ENCODE assay signal across 1 cellular context in genomic region chr1:155140630-155140953, GRCh38.
TF ChIP-seq lines count a peak whose summit lies in the region.

No MANE protein-coding gene starts in this region.

TF ChIP-seq in HEK293, 187 proteins besides CTCF, POLR2A, EP300 and RAD21 (continued from another document):
- TF ChIP-seq, protein P1, sequence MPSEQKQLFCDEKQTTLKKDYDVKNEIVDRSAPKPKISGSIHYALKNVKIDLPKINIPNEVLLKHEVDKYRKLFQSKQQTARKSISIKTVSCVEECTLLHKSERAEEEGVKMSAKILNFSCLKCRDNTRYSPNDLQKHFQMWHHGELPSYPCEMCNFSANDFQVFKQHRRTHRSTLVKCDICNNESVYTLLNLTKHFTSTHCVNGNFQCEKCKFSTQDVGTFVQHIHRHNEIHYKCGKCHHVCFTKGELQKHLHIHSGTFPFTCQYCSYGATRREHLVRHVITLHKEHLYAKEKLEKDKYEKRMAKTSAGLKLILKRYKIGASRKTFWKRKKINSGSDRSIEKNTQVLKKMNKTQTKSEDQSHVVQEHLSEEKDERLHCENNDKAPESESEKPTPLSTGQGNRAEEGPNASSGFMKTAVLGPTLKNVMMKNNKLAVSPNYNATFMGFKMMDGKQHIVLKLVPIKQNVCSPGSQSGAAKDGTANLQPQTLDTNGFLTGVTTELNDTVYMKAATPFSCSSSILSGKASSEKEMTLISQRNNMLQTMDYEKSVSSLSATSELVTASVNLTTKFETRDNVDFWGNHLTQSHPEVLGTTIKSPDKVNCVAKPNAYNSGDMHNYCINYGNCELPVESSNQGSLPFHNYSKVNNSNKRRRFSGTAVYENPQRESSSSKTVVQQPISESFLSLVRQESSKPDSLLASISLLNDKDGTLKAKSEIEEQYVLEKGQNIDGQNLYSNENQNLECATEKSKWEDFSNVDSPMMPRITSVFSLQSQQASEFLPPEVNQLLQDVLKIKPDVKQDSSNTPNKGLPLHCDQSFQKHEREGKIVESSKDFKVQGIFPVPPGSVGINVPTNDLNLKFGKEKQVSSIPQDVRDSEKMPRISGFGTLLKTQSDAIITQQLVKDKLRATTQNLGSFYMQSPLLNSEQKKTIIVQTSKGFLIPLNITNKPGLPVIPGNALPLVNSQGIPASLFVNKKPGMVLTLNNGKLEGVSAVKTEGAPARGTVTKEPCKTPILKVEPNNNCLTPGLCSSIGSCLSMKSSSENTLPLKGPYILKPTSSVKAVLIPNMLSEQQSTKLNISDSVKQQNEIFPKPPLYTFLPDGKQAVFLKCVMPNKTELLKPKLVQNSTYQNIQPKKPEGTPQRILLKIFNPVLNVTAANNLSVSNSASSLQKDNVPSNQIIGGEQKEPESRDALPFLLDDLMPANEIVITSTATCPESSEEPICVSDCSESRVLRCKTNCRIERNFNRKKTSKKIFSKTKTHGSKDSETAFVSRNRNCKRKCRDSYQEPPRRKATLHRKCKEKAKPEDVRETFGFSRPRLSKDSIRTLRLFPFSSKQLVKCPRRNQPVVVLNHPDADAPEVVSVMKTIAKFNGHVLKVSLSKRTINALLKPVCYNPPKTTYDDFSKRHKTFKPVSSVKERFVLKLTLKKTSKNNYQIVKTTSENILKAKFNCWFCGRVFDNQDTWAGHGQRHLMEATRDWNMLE (tag by site-specific recombination; conservative IDR thresholded peaks at IDR 0.05; ENCODE audit: low read depth) = peak; percentile 74; the same call in 1 of the 2 replicates
- TF ChIP-seq SP3 (tag by site-specific recombination; IDR thresholded peaks at IDR 0.05) = peak; percentile 7; the same call in 1 of the 2 replicates
- no peak for TF ChIP-seq ZSCAN16 (tag by site-specific recombination; IDR thresholded peaks at IDR 0.05)
- TF ChIP-seq ZNF830 (tag by site-specific recombination; IDR thresholded peaks at IDR 0.05; ENCODE audit: low read depth) = no peak
- no peak for TF ChIP-seq TRIM28 (IDR thresholded peaks at IDR 0.05; ENCODE audit: borderline replicate concordance, low read length)
- no peak for TF ChIP-seq ZNF423 (tag by site-specific recombination; IDR thresholded peaks at IDR 0.05)
